ENCODE assay signal across 23 cellular contexts in genomic region chr1:18560692-18561091, GRCh38.
DNase-seq lines count a peak whose midpoint lies in the region; ATAC-seq and TF ChIP-seq lines count a peak whose summit lies in the region.
"Had no signal": no experiment of that assay in that cellular context is flagged by ENCODE, and none has a peak within 500 bp of the region (broad histone marks: within the 10 kb centered on the region; RNA-seq: fewer than 3 reads in every experiment).

No MANE protein-coding gene starts in this region.

- H3K9me3 ChIP-seq in OCI-LY1 (ENCODE audit: low read length) (no peaks in the 10 kb centered on the region), endodermal cell (ENCODE audit: control insufficient read depth, low read length) (no peaks in the 10 kb centered on the region)
- H3K9me3 ChIP-seq: heart right ventricle, neutrophil, psoas muscle, upper lobe of right lung had no signal

- TF ChIP-seq CTCF in GM23338 (conservative IDR thresholded peaks at IDR 0.05; ENCODE audit: low read depth in 2 of 2) (peak; percentile 27 to 46; a peak in 2 of 4 replicates), OCI-LY1 (IDR thresholded peaks at IDR 0.05; ENCODE audit: low read length) (peak; percentile 31), endodermal cell (conservative IDR thresholded peaks at IDR 0.05) (peak; percentile 51)

- H3K4me1 Mint-ChIP-seq in GM23338 (peaks cover 24% of the 10 kb centered on the region), endodermal cell (peaks cover 17% of the 10 kb centered on the region)

- H3K4me1 ChIP-seq in GM23338 (ENCODE audit: insufficient read depth), result peaks cover 17% of the 10 kb centered on the region
- H3K4me1 ChIP-seq in OCI-LY1 (ENCODE audit: insufficient read depth, low read length, severe bottlenecking), result no peaks in the 10 kb centered on the region
- H3K4me1 ChIP-seq in endodermal cell (ENCODE audit: control insufficient read depth, insufficient read depth, low read length), result peaks cover 6% of the 10 kb centered on the region
- H3K4me1 ChIP-seq: psoas muscle, upper lobe of right lung had no signal

- H3K27ac ChIP-seq in GM23338 (ENCODE audit: low read depth) (no peak overlapping the region), OCI-LY1 (ENCODE audit: low read depth, low read length, poor library complexity, severe bottlenecking) (no peak overlapping the region), endodermal cell (ENCODE audit: low read depth, low read length) (no peak overlapping the region)
- H3K27ac ChIP-seq: epithelial cell of prostate, heart right ventricle, neutrophil, psoas muscle, upper lobe of right lung had no signal

- ATAC-seq in GM23338 (no peak), HG03280 (IDR thresholded peaks at IDR 0.05; ENCODE audit: unreplicated experiment) (no peak)
- ATAC-seq: CD8-positive, alpha-beta T cell; heart right ventricle; left colon; psoas muscle; upper lobe of right lung had no signal

- H4K20me1 ChIP-seq in GM23338 (replicated peaks; ENCODE audit: insufficient read depth), result no peaks in the 10 kb centered on the region
- H4K20me1 ChIP-seq in OCI-LY1 (ENCODE audit: insufficient read depth, low read length), result no peaks in the 10 kb centered on the region

- H3K4me3 ChIP-seq in GM23338, result no peak overlapping the region
- no peak overlapping the region for H3K4me3 ChIP-seq in OCI-LY1 (ENCODE audit: low read depth, low read length, poor library complexity, severe bottlenecking)
- H3K4me3 ChIP-seq in endodermal cell (ENCODE audit: low read length), result no peak overlapping the region
- H3K4me3 ChIP-seq: heart right ventricle, psoas muscle, upper lobe of right lung had no signal

- H3K4me3 Mint-ChIP-seq in GM23338 (no peak overlapping the region), endodermal cell (no peak overlapping the region)
- H3K4me3 Mint-ChIP-seq: CD8-positive, alpha-beta T cell; HFFc6 had no signal

- peak; percentile 7 for DNase-seq in DMS53 (lab: John Stamatoyannopoulos, UW)
- no peak for DNase-seq in DMS53 treated with DMSO at 0.1 percent for 48 hours (lab: John Stamatoyannopoulos, UW; ENCODE audit: unreplicated experiment)
- DNase-seq in GM23338 (ENCODE audit: low spot score), result peak; percentile 51
- peak; percentile 71 for DNase-seq in endodermal cell
- DNase-seq in OCI-M2 (lab: John Stamatoyannopoulos, UW; ENCODE audit: unreplicated experiment), result no peak
- no peak for DNase-seq in midbrain (lab: John Stamatoyannopoulos, UW)
- DNase-seq: activated gamma-delta T cell; AML-193; CD8-positive, alpha-beta T cell; heart right ventricle; HFFc6; KBM-7; left colon; NCI-H526 treated with DMSO at 0.1 percent for 48 hours; psoas muscle; stimulated activated CD4-positive, alpha-beta T cell treated with anti-CD3 and anti-CD28 coated beads, Interleukin-1b, Interleukin-23, amount 100 ng/mL, for 48 hours; substantia nigra; T-helper 1 cell; upper lobe of right lung had no signal

- no peaks in the 10 kb centered on the region; the same call in 2 of the 3 replicates for H3K9me3 Mint-ChIP-seq in GM23338
- H3K9me3 Mint-ChIP-seq in endodermal cell, result no peaks in the 10 kb centered on the region
- H3K9me3 Mint-ChIP-seq: CD8-positive, alpha-beta T cell; HFFc6 had no signal

- H3K36me3 Mint-ChIP-seq in GM23338 (ENCODE audit: low read depth), result no peaks in the 10 kb centered on the region
- H3K36me3 Mint-ChIP-seq in endodermal cell (ENCODE audit: low read depth), result no peaks in the 10 kb centered on the region
- H3K36me3 Mint-ChIP-seq: CD8-positive, alpha-beta T cell had no signal

- H3K79me2 ChIP-seq in GM23338 (replicated peaks; ENCODE audit: insufficient read depth) (no peaks in the 10 kb centered on the region), OCI-LY1 (ENCODE audit: insufficient read depth, low read length) (no peaks in the 10 kb centered on the region)

- H3F3A ChIP-seq in GM23338 (replicated peaks; ENCODE audit: low read depth) (no peaks in the 10 kb centered on the region; the same call in 1 of the 2 replicates), OCI-LY1 (ENCODE audit: insufficient read depth, low read length) (no peaks in the 10 kb centered on the region)

- H3K4me2 ChIP-seq in GM23338, result no peak overlapping the region
- no peak overlapping the region for H3K4me2 ChIP-seq in OCI-LY1 (ENCODE audit: low read length)

- WGBS in endodermal cell (ENCODE audit: insufficient coverage in 1 of 2, insufficient read length in 1 of 2), 2 experiments, result 82 to 89% methylated on average over 2 to 5 of the region's 5 CpGs

- H3K27me3 ChIP-seq in GM23338 (ENCODE audit: insufficient read depth) (peaks cover 6% of the 10 kb centered on the region), OCI-LY1 (ENCODE audit: insufficient read depth, low read length) (no peaks in the 10 kb centered on the region), endodermal cell (ENCODE audit: control insufficient read depth, insufficient read depth, low read length, poor library complexity, severe bottlenecking) (peaks cover 22% of the 10 kb centered on the region)

- H2AFZ ChIP-seq in GM23338 (no peak overlapping the region), OCI-LY1 (ENCODE audit: low read length) (no peak overlapping the region)

- no peaks in the 10 kb centered on the region for H3K36me3 ChIP-seq in GM23338 (ENCODE audit: insufficient read depth)
- no peaks in the 10 kb centered on the region for H3K36me3 ChIP-seq in OCI-LY1 (ENCODE audit: insufficient read depth, low read length)
- no peaks in the 10 kb centered on the region for H3K36me3 ChIP-seq in endodermal cell (ENCODE audit: control insufficient read depth, insufficient read depth, low read length)
- H3K36me3 ChIP-seq: heart right ventricle, neutrophil, upper lobe of right lung had no signal

- peaks cover 18% of the 10 kb centered on the region for H3K27me3 Mint-ChIP-seq in GM23338 (ENCODE audit: insufficient read depth, low read depth, poor library complexity)
- H3K27me3 Mint-ChIP-seq in endodermal cell (ENCODE audit: insufficient read depth), result peaks cover 28% of the 10 kb centered on the region

- H3K27ac Mint-ChIP-seq in GM23338, result no peak overlapping the region
- no peak overlapping the region for H3K27ac Mint-ChIP-seq in endodermal cell
- H3K27ac Mint-ChIP-seq: CD8-positive, alpha-beta T cell; HFFc6 had no signal

- H3K9me2 ChIP-seq in GM23338 (ENCODE audit: insufficient read depth) (no peaks in the 10 kb centered on the region), OCI-LY1 (ENCODE audit: low read depth, low read length) (no peaks in the 10 kb centered on the region)

- no peak overlapping the region for H3K9ac ChIP-seq in OCI-LY1 (ENCODE audit: low read length)
- H3K9ac ChIP-seq in endodermal cell (ENCODE audit: extremely low read depth, low read length, poor library complexity, severe bottlenecking), result no peak overlapping the region

TF ChIP-seq in GM23338, 12 proteins besides CTCF, POLR2A, EP300 and RAD21:
- no peak for TF ChIP-seq STAT1 (IDR thresholded peaks at IDR 0.05; ENCODE audit: unreplicated experiment)
- no peak for TF ChIP-seq ZNF331 (CRISPR knock-in tag; IDR thresholded peaks at IDR 0.05; ENCODE audit: low read depth)

Comparison
In these comparisons a context has a peak if more than half of its experiments do, and no peak if none do; other contexts are left out.
1. DNase-seq: peak in DMS53 (single experiment), GM23338 (single experiment) and endodermal cell (single experiment); none in DMS53 treated with DMSO at 0.1 percent for 48 hours (single experiment), OCI-M2 (single experiment) and midbrain (single experiment).
2. Peak in every context shown above with its lines, with median percentiles within 50 percentile points of each other: CTCF ChIP-seq.